In the genomic region with DNA sequence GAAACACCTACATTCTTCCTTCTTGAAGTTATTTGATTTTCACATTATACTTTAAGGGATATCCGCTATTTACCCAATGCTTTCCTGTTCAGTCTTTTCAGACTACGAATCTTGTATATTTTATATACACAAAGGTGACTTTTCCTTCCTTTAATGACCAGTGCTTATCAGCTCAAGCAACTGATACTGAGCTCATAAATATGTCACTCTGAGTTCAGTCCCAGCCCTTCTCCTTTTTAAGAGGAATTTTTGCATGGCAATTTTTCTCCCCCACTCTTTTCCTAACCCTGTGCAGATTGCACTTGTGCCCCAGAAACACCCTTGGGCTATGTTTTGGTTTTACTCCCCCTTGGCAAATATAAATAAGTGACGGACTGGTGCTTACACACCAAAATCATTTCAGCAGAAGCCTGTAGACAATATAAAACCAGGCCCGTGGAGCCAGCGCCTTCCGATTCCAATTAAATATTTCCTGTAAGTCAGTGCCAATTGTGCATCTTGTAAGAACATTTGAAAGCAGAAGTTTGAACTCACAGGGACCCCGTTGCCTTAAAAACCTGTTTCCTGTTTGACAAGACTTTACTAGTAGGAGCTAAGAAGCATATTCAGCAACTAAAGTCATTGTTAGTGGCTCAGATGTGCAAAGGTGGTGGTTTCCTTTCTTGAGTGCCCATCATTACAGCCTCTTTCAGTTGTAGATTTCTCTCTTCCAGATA, we compare ENCODE assay signal across 19 cellular contexts.
A peak's percentile ranks its signal among the peaks of the same experiment; 100 is the strongest.
DNase-seq lines count a peak whose midpoint lies in the region; ATAC-seq, FAIRE-seq and TF ChIP-seq lines count a peak whose summit lies in the region.
"Had no signal": no experiment of that assay in that cellular context is flagged by ENCODE, and none has a peak within 500 bp of the region (broad histone marks: within the 10 kb centered on the region; RNA-seq: fewer than 3 reads in every experiment).

No MANE protein-coding gene starts in this region.

- BruUV-seq in HepG2 (replicated peaks; lab: Mats Ljungman, UMichigan): no TSS peak
- no TSS peak for BruUV-seq in endothelial cell of umbilical vein (replicated peaks; lab: Mats Ljungman, UMichigan)

- H3K27ac ChIP-seq in liver (ENCODE audit: low read depth in 1 of 2, low read length in 2 of 2): no peak overlapping the region
- no peak overlapping the region for H3K27ac ChIP-seq in HepG2 (ENCODE audit: extremely low read length, insufficient read depth, low read length)
- H3K27ac ChIP-seq in OCI-LY3 (ENCODE audit: low read length): no peak overlapping the region
- peak overlapping the region; percentile 53 for H3K27ac ChIP-seq in endothelial cell of umbilical vein (ENCODE audit: insufficient read depth, low read depth, low read length)
- H3K27ac ChIP-seq in stomach: peak overlapping the region; percentile 30 to 72 (median 60)
- peak overlapping the region in 1 of 4 donors; percentile 7 for H3K27ac ChIP-seq in body of pancreas
- H3K27ac ChIP-seq: colonic mucosa, neural progenitor cell, right lobe of liver had no signal

- H3K27me3 ChIP-seq in liver (ENCODE audit: control insufficient read depth in 4 of 4, insufficient read depth in 4 of 4, low read length in 3 of 4): no peaks in the 10 kb centered on the region
- no peaks in the 10 kb centered on the region for H3K27me3 ChIP-seq in HepG2 (ENCODE audit: control insufficient read depth in 1 of 2, insufficient read depth in 2 of 2, low read length in 2 of 2)
- H3K27me3 ChIP-seq in OCI-LY3 (ENCODE audit: low read depth, low read length): no peaks in the 10 kb centered on the region
- H3K27me3 ChIP-seq in endothelial cell of umbilical vein (ENCODE audit: control insufficient read depth in 2 of 2, insufficient read depth in 2 of 2, low read length in 2 of 2): peaks cover 18 to 20% of the 10 kb centered on the region in 2 experiments
- no peaks in the 10 kb centered on the region for H3K27me3 ChIP-seq in stomach
- H3K27me3 ChIP-seq in body of pancreas: no peaks in the 10 kb centered on the region
- H3K27me3 ChIP-seq: colonic mucosa, neural progenitor cell, Peyer's patch, right lobe of liver had no signal

- TF ChIP-seq RAD21 in liver (IDR thresholded peaks at IDR 0.05): no peak
- no peak for TF ChIP-seq RAD21 in HepG2 (CRISPR knock-in tag; IDR thresholded peaks at IDR 0.05)

- dilution Hi-C loops in endothelial cell of umbilical vein (cut with MboI; ENCODE audit: extremely low pct_ligation_motif_present, low sequenced_read_pairs): no loop called here

- ATAC-seq in HepG2 (no peak), HG02970 (IDR thresholded peaks at IDR 0.05; ENCODE audit: low FRiP score, unreplicated experiment) (no peak), body of pancreas (no peak)
- ATAC-seq: right lobe of liver had no signal

- H3K79me2 ChIP-seq in HepG2 (ENCODE audit: insufficient read depth, low read length) (no peaks in the 10 kb centered on the region), OCI-LY3 (ENCODE audit: low read length) (no peaks in the 10 kb centered on the region), endothelial cell of umbilical vein (ENCODE audit: control insufficient read depth, insufficient read depth, low read length) (no peaks in the 10 kb centered on the region)

- no peak for TF ChIP-seq CTCF in liver (IDR thresholded peaks at IDR 0.05; ENCODE audit: low read depth, low read length, missing input control)
- TF ChIP-seq CTCF in HepG2 (CRISPR knock-in tag; IDR thresholded peaks at IDR 0.05): no peak
- TF ChIP-seq CTCF in OCI-LY3 (IDR thresholded peaks at IDR 0.05; ENCODE audit: low read depth, low read length): no peak
- no peak for TF ChIP-seq CTCF in endothelial cell of umbilical vein (IDR thresholded peaks at IDR 0.05; ENCODE audit: extremely low read depth in 1 of 2, insufficient read depth in 1 of 2, low read depth in 1 of 2, low read length in 2 of 2)
- TF ChIP-seq CTCF in stomach (IDR thresholded peaks at IDR 0.05): no peak
- no peak for TF ChIP-seq CTCF in body of pancreas (IDR thresholded peaks at IDR 0.05)

- H3K9ac ChIP-seq in liver (ENCODE audit: low read depth in 1 of 2, low read length in 2 of 2): no peak overlapping the region
- no peak overlapping the region for H3K9ac ChIP-seq in HepG2 (ENCODE audit: insufficient read depth, low read depth, low read length)
- H3K9ac ChIP-seq in OCI-LY3 (ENCODE audit: low read length): no peak overlapping the region
- H3K9ac ChIP-seq in endothelial cell of umbilical vein (replicated peaks; ENCODE audit: extremely low read depth, insufficient read depth, low read length): no peak overlapping the region
- H3K9ac ChIP-seq: neural progenitor cell had no signal

- H4K20me1 ChIP-seq in HepG2 (ENCODE audit: insufficient read depth, low read length) (no peaks in the 10 kb centered on the region), OCI-LY3 (ENCODE audit: insufficient read depth, low read length) (no peaks in the 10 kb centered on the region), endothelial cell of umbilical vein (replicated peaks; ENCODE audit: control insufficient read depth, extremely low read depth, insufficient read depth, low read length) (no peaks in the 10 kb centered on the region)

- H3K36me3 ChIP-seq in liver (ENCODE audit: control insufficient read depth in 4 of 4, insufficient read depth in 3 of 4, low read depth in 1 of 4, low read length in 3 of 4) (no peaks in the 10 kb centered on the region), HepG2 (replicated peaks in 1 of 2; ENCODE audit: control insufficient read depth in 1 of 2, insufficient read depth in 2 of 2, low read length in 2 of 2) (no peaks in the 10 kb centered on the region), OCI-LY3 (replicated peaks; ENCODE audit: low read depth, low read length) (no peaks in the 10 kb centered on the region), endothelial cell of umbilical vein (ENCODE audit: control insufficient read depth in 2 of 2, extremely low read depth in 1 of 2, insufficient read depth in 2 of 2, low read length in 2 of 2) (no peaks in the 10 kb centered on the region), stomach (no peaks in the 10 kb centered on the region), body of pancreas (replicated peaks in 1 of 2; ENCODE audit: insufficient read depth in 1 of 2, low read depth in 2 of 2) (no peaks in the 10 kb centered on the region)
- H3K36me3 ChIP-seq: colonic mucosa, neural progenitor cell, Peyer's patch, right lobe of liver had no signal

- intact Hi-C loops in HepG2 (cut with micrococcal nuclease; ENCODE audit: unreplicated experiment) (no loop called here), endothelial cell of umbilical vein (cut with micrococcal nuclease) (loop anchor here (1.0 to 2.0 kb wide), 2 partner anchors 64 to 460 kb away; no protein-coding TSS in a partner anchor), stomach (cut with DNase I; ENCODE audit: low total_unique reads) (no loop called here), body of pancreas (cut with DNase I) (no loop called here)

- in situ Hi-C loops in HepG2 (cut with HindIII; ENCODE audit: extremely low pct_ligation_motif_present, low pct_unique_long_range_greater_than_20kb): no loop called here

- CTCF ChIA-PET in HepG2 (lab: Yijun Ruan, JAX; ENCODE audit: low intra/inter-chr PET ratio, low total read pairs) (no interaction called here), endothelial cell of umbilical vein (lab: Charles Lee) (interaction anchor here (1.0 kb wide), 1 partner anchor 105 kb away, joined by 5 read pairs; no protein-coding TSS in a partner anchor)

- TF ChIP-seq POLR2A in HepG2 (IDR thresholded peaks at IDR 0.05; ENCODE audit: insufficient read depth in 1 of 2, low read depth in 2 of 2, low read length in 2 of 2) (no peak), endothelial cell of umbilical vein (IDR thresholded peaks at IDR 0.05; ENCODE audit: low read depth, low read length) (no peak), stomach (IDR thresholded peaks at IDR 0.05) (no peak), body of pancreas (IDR thresholded peaks at IDR 0.05) (no peak)

- TF ChIP-seq EP300 in HepG2 (IDR thresholded peaks at IDR 0.05; ENCODE audit: low read depth in 2 of 2, low read length in 2 of 2) (no peak), HepG2 (CRISPR knock-in tag; IDR thresholded peaks at IDR 0.05; ENCODE audit: borderline replicate concordance) (no peak), stomach (IDR thresholded peaks at IDR 0.05) (no peak)

- WGBS in liver: 65% methylated on average over 7 of the region's 7 CpGs
- WGBS in HepG2 (ENCODE audit: low lambda C conversion rate): 48% methylated on average over 7 of the region's 7 CpGs
- 11 to 20% (median 18%) methylated on average over 7 of the region's 7 CpGs for WGBS in stomach, 5 donors
- WGBS in body of pancreas, 2 donors: 43 to 68% methylated on average over 7 of the region's 7 CpGs

- POLR2A ChIA-PET in HepG2 (lab: Yijun Ruan, JAX) (no interaction called here), endothelial cell of umbilical vein (lab: Charles Lee) (no interaction called here)

- FAIRE-seq in HepG2 (lab: Jason Lieb, UNC): no peak
- FAIRE-seq in endothelial cell of umbilical vein (lab: Jason Lieb, UNC): peak; percentile 88
- FAIRE-seq: astrocyte, GM12891 had no signal

- H3K9me3 ChIP-seq in liver (ENCODE audit: control insufficient read depth in 4 of 4, low read length in 3 of 4) (no peaks in the 10 kb centered on the region), HepG2 (ENCODE audit: low read length) (no peaks in the 10 kb centered on the region), OCI-LY3 (ENCODE audit: insufficient read depth, low read length) (no peaks in the 10 kb centered on the region), endothelial cell of umbilical vein (replicated peaks; ENCODE audit: control insufficient read depth, insufficient read depth, low read length) (no peaks in the 10 kb centered on the region), stomach (no peaks in the 10 kb centered on the region), body of pancreas (no peaks in the 10 kb centered on the region)
- H3K9me3 ChIP-seq: colonic mucosa, Peyer's patch, right lobe of liver had no signal

- H3K4me1 ChIP-seq in liver (ENCODE audit: control insufficient read depth in 4 of 4, insufficient read depth in 4 of 4, low read length in 3 of 4): peaks cover 2 to 20% (median 10%) of the 10 kb centered on the region in 4 donors
- H3K4me1 ChIP-seq in HepG2 (ENCODE audit: insufficient read depth, low read length): peaks cover 7% of the 10 kb centered on the region
- no peaks in the 10 kb centered on the region for H3K4me1 ChIP-seq in OCI-LY3 (ENCODE audit: low read length)
- peaks cover 22% of the 10 kb centered on the region for H3K4me1 ChIP-seq in endothelial cell of umbilical vein (ENCODE audit: control insufficient read depth, extremely low read depth, insufficient read depth, low read length)
- H3K4me1 ChIP-seq in stomach: peaks cover 7 to 35% (median 16%) of the 10 kb centered on the region in 4 donors
- peaks cover 26% of the 10 kb centered on the region for H3K4me1 ChIP-seq in body of pancreas
- H3K4me1 ChIP-seq: colonic mucosa, neural progenitor cell had no signal

- no peaks in the 10 kb centered on the region for H3K9me1 ChIP-seq in endothelial cell of umbilical vein (replicated peaks; ENCODE audit: control insufficient read depth, extremely low read depth, insufficient read depth, low read length)

- H2AFZ ChIP-seq in HepG2 (ENCODE audit: low read length) (no peak overlapping the region), OCI-LY3 (ENCODE audit: low read depth, low read length) (peak overlapping the region; percentile 75), endothelial cell of umbilical vein (ENCODE audit: low read depth, low read length) (no peak overlapping the region)
- H2AFZ ChIP-seq: neural progenitor cell had no signal

- H3K4me3 ChIP-seq in liver (ENCODE audit: low read depth in 1 of 3, low read length in 3 of 3) (no peak overlapping the region), HepG2 (replicated peaks in 1 of 3; ENCODE audit: insufficient read depth in 1 of 3, low read depth in 2 of 3, low read length in 3 of 3) (no peak overlapping the region), OCI-LY3 (ENCODE audit: low read length) (no peak overlapping the region), endothelial cell of umbilical vein (replicated peaks in 1 of 3; ENCODE audit: insufficient read depth in 1 of 3, low read depth in 1 of 3, low read length in 3 of 3) (no peak overlapping the region), stomach (no peak overlapping the region), body of pancreas (no peak overlapping the region)
- H3K4me3 ChIP-seq: colonic mucosa, neural progenitor cell, Peyer's patch, right lobe of liver had no signal

- DNase-seq in HepG2 (ENCODE audit: low spot score) (no peak), endothelial cell of umbilical vein (ENCODE audit: low read depth, low spot score) (peak; percentile 94), stomach (no peak), RKO (ENCODE audit: low spot score) (no peak), body of pancreas (no peak)
- DNase-seq: activated CD4-positive, CD25-positive, alpha-beta regulatory T cell treated with anti-CD3 and anti-CD28 coated beads, Interleukin-2, amount 50 U/mL, for 72 hours; CD4-positive, alpha-beta T cell; colonic mucosa; foreskin melanocyte; mesenchymal stem cell; NCI-H1048; Peyer's patch had no signal

- no peak overlapping the region for H3K4me2 ChIP-seq in HepG2 (ENCODE audit: low read depth, low read length)
- H3K4me2 ChIP-seq in OCI-LY3 (ENCODE audit: low read length): no peak overlapping the region
- H3K4me2 ChIP-seq in endothelial cell of umbilical vein (ENCODE audit: insufficient read depth, low read length): peak overlapping the region; percentile 78
- H3K4me2 ChIP-seq: neural progenitor cell had no signal

Comparison
In these comparisons a context has a peak if more than half of its experiments do, and no peak if none do; other contexts are left out.
1. H3K27ac ChIP-seq: peak in endothelial cell of umbilical vein (single experiment) and stomach (5 of 5); none in liver (0 of 2), HepG2 (single experiment) and OCI-LY3 (single experiment).